In genomic region chr10:77532068-77532467, GRCh38 we compare ENCODE assay signal across 12 cellular contexts.
DNase-seq lines count a peak whose midpoint lies in the region; ATAC-seq, FAIRE-seq and TF ChIP-seq lines count a peak whose summit lies in the region.
"Had no signal": no experiment of that assay in that cellular context is flagged by ENCODE, and none has a peak within 500 bp of the region (broad histone marks: within the 10 kb centered on the region; RNA-seq: fewer than 3 reads in every experiment).

No MANE protein-coding gene starts in this region.

- peak overlapping the region; percentile 96 for H3K27ac ChIP-seq in astrocyte (ENCODE audit: low read depth, low read length)
- H3K27ac ChIP-seq in ovary = no peak overlapping the region

- intact Hi-C loops in ovary (cut with DNase I) = no loop called here

- no peaks in the 10 kb centered on the region for H3K27me3 ChIP-seq in astrocyte (ENCODE audit: insufficient read depth, low read length)
- H3K27me3 ChIP-seq in ovary = no peaks in the 10 kb centered on the region

- peaks cover 36% of the 10 kb centered on the region for H3K4me1 Mint-ChIP-seq in astrocyte (ENCODE audit: low read depth, unreplicated experiment)
- H3K4me1 Mint-ChIP-seq in memory B cell = peaks cover 12% of the 10 kb centered on the region
- no peaks in the 10 kb centered on the region for H3K4me1 Mint-ChIP-seq in activated CD4-positive, alpha-beta memory T cell treated with anti-CD3 and anti-CD28 coated beads, Interleukin-2, amount 10 ng/mL, durations not matched to agents 7 days and 5 days

- WGBS in ovary, 3 donors = 73 to 77% (median 75%) methylated on average over 12 of the region's 12 CpGs

- ATAC-seq in memory B cell (ENCODE audit: low read depth) (no peak), HG02852 (IDR thresholded peaks at IDR 0.05; ENCODE audit: unreplicated experiment) (no peak)
- ATAC-seq: activated naive CD4-positive, alpha-beta T cell treated with anti-CD3 and anti-CD28 coated beads, Interleukin-2, amount 50 U/mL, for 72 hours had no signal

- no peaks in the 10 kb centered on the region for H3K27me3 Mint-ChIP-seq in astrocyte (ENCODE audit: low read depth, unreplicated experiment)
- no peaks in the 10 kb centered on the region for H3K27me3 Mint-ChIP-seq in memory B cell
- peaks cover 1% of the 10 kb centered on the region for H3K27me3 Mint-ChIP-seq in activated CD4-positive, alpha-beta memory T cell treated with anti-CD3 and anti-CD28 coated beads, Interleukin-2, amount 10 ng/mL, durations not matched to agents 7 days and 5 days
- H3K27me3 Mint-ChIP-seq: activated CD4-positive, alpha-beta memory T cell treated with anti-CD3 and anti-CD28 coated beads for 36 hours; IgD-negative memory B cell had no signal

- H3K4me3 ChIP-seq in astrocyte (ENCODE audit: insufficient read depth, low read depth, low read length) (peak overlapping the region; percentile 51), ovary (no peak overlapping the region)

- no peaks in the 10 kb centered on the region for H4K20me1 ChIP-seq in astrocyte (ENCODE audit: insufficient read depth, low read length)

- H3K36me3 Mint-ChIP-seq in astrocyte (ENCODE audit: low read depth, unreplicated experiment) (no peaks in the 10 kb centered on the region), memory B cell (no peaks in the 10 kb centered on the region)
- H3K36me3 Mint-ChIP-seq in activated CD4-positive, alpha-beta memory T cell treated with anti-CD3 and anti-CD28 coated beads, Interleukin-2, amount 10 ng/mL, durations not matched to agents 7 days and 5 days (ENCODE audit: low read depth) = no peaks in the 10 kb centered on the region
- H3K36me3 Mint-ChIP-seq: activated CD4-positive, alpha-beta memory T cell treated with anti-CD3 and anti-CD28 coated beads for 36 hours; activated naive CD4-positive, alpha-beta T cell treated with anti-CD3 and anti-CD28 coated beads, Interleukin-2, amount 50 U/mL, for 72 hours; IgD-negative memory B cell had no signal

- POLR2A ChIA-PET in activated CD4-positive, alpha-beta memory T cell treated with anti-CD3 and anti-CD28 coated beads, Interleukin-2, amount 10 ng/mL, durations not matched to agents 7 days and 5 days (lab: Charles Lee) = no interaction called here

- H3K9ac ChIP-seq in astrocyte (ENCODE audit: low read length) = peak overlapping the region; percentile 85

- peak overlapping the region; percentile 6 for H2AFZ ChIP-seq in astrocyte (ENCODE audit: low read depth, low read length)

- H3K79me2 ChIP-seq in astrocyte (ENCODE audit: insufficient read depth, low read length) = peaks cover 37% of the 10 kb centered on the region

- CTCF ChIA-PET in activated CD4-positive, alpha-beta memory T cell treated with anti-CD3 and anti-CD28 coated beads, Interleukin-2, amount 10 ng/mL, durations not matched to agents 7 days and 5 days (lab: Charles Lee) = no interaction called here

- no peak for TF ChIP-seq EP300 in ovary (IDR thresholded peaks at IDR 0.05)

- H3K36me3 ChIP-seq in astrocyte (ENCODE audit: insufficient read depth, low read length) (no peaks in the 10 kb centered on the region), ovary (no peaks in the 10 kb centered on the region)

- FAIRE-seq in astrocyte (lab: Jason Lieb, UNC) = peak; percentile 82

- peak overlapping the region; percentile 83 for H3K4me2 ChIP-seq in astrocyte (ENCODE audit: low read length)

- DNase-seq in A172 (ENCODE audit: low spot score) (peak; percentile 46), HCEC 1CT (peak; percentile 42), astrocyte (ENCODE audit: low read depth) (peak; percentile 82), memory B cell (ENCODE audit: low spot score in 2 of 2) (no peak), ovary (no peak), occipital lobe (lab: John Stamatoyannopoulos, UW) (no peak)
- DNase-seq in activated CD4-positive, alpha-beta memory T cell treated with anti-CD3 and anti-CD28 coated beads, Interleukin-2, amount 10 ng/mL, durations not matched to agents 7 days and 5 days = no peak
- DNase-seq: activated CD4-positive, alpha-beta memory T cell treated with anti-CD3 and anti-CD28 coated beads for 36 hours; NCI-H510A had no signal

- no peaks in the 10 kb centered on the region for H3K9me3 ChIP-seq in astrocyte (ENCODE audit: insufficient read depth, low read depth, low read length)
- H3K9me3 ChIP-seq in ovary = no peaks in the 10 kb centered on the region

- H3K4me3 Mint-ChIP-seq in astrocyte (ENCODE audit: unreplicated experiment) (no peak overlapping the region), memory B cell (peak overlapping the region; percentile 51)
- H3K4me3 Mint-ChIP-seq in activated CD4-positive, alpha-beta memory T cell treated with anti-CD3 and anti-CD28 coated beads, Interleukin-2, amount 10 ng/mL, durations not matched to agents 7 days and 5 days = no peak overlapping the region
- H3K4me3 Mint-ChIP-seq: activated CD4-positive, alpha-beta memory T cell treated with anti-CD3 and anti-CD28 coated beads for 36 hours had no signal

- H3K9me3 Mint-ChIP-seq in astrocyte (ENCODE audit: unreplicated experiment) (no peaks in the 10 kb centered on the region), memory B cell (no peaks in the 10 kb centered on the region)
- no peaks in the 10 kb centered on the region for H3K9me3 Mint-ChIP-seq in activated CD4-positive, alpha-beta memory T cell treated with anti-CD3 and anti-CD28 coated beads, Interleukin-2, amount 10 ng/mL, durations not matched to agents 7 days and 5 days
- H3K9me3 Mint-ChIP-seq: activated CD4-positive, alpha-beta memory T cell treated with anti-CD3 and anti-CD28 coated beads for 36 hours; activated naive CD4-positive, alpha-beta T cell treated with anti-CD3 and anti-CD28 coated beads, Interleukin-2, amount 50 U/mL, for 72 hours; IgD-negative memory B cell had no signal

- TF ChIP-seq POLR2A in ovary (IDR thresholded peaks at IDR 0.05) = no peak

- H3K27ac Mint-ChIP-seq in astrocyte (ENCODE audit: unreplicated experiment) (peak overlapping the region; percentile 71), memory B cell (peak overlapping the region; percentile 6)
- H3K27ac Mint-ChIP-seq in activated CD4-positive, alpha-beta memory T cell treated with anti-CD3 and anti-CD28 coated beads, Interleukin-2, amount 10 ng/mL, durations not matched to agents 7 days and 5 days = no peak overlapping the region
- H3K27ac Mint-ChIP-seq: activated CD4-positive, alpha-beta memory T cell treated with anti-CD3 and anti-CD28 coated beads for 36 hours had no signal

- TF ChIP-seq CTCF in astrocyte (IDR thresholded peaks at IDR 0.05; ENCODE audit: insufficient read depth, low read depth, low read length) (no peak), ovary (IDR thresholded peaks at IDR 0.05) (no peak)

- H3K4me1 ChIP-seq in astrocyte (ENCODE audit: insufficient read depth, low read length) (peaks cover 43% of the 10 kb centered on the region), ovary (ENCODE audit: insufficient read depth) (no peaks in the 10 kb centered on the region)

Comparison
In these comparisons a context has a peak if more than half of its experiments do, and no peak if none do; other contexts are left out.
1. DNase-seq: peak in A172 (single experiment), HCEC 1CT (single experiment) and astrocyte (single experiment); none in memory B cell (0 of 2), activated CD4-positive, alpha-beta memory T cell treated with anti-CD3 and anti-CD28 coated beads, Interleukin-2, amount 10 ng/mL, durations not matched to agents 7 days and 5 days (single experiment), ovary (0 of 5) and occipital lobe (single experiment).